In genomic region chr5:133205204-133205603, GRCh38 we compare ENCODE assay signal across 21 cellular contexts.
A peak's percentile ranks its signal among the peaks of the same experiment; 100 is the strongest.
DNase-seq lines count a peak whose midpoint lies in the region; ATAC-seq and TF ChIP-seq lines count a peak whose summit lies in the region.
"Had no signal": no experiment of that assay in that cellular context is flagged by ENCODE, and none has a peak within 500 bp of the region (broad histone marks: within the 10 kb centered on the region; RNA-seq: fewer than 3 reads in every experiment).

No MANE protein-coding gene starts in this region.

- H2AFZ ChIP-seq in GM23248 = no peak overlapping the region
- no peak overlapping the region for H2AFZ ChIP-seq in smooth muscle cell (ENCODE audit: low read depth)

- H3K9me3 ChIP-seq in GM23248 (ENCODE audit: low read depth) (no peaks in the 10 kb centered on the region), smooth muscle cell (replicated peaks; ENCODE audit: low read depth) (no peaks in the 10 kb centered on the region)
- no peaks in the 10 kb centered on the region for H3K9me3 ChIP-seq in CD8-positive, alpha-beta T cell (ENCODE audit: low read length)
- H3K9me3 ChIP-seq: Peyer's patch, SK-N-SH had no signal

- no peaks in the 10 kb centered on the region for H3K79me2 ChIP-seq in GM23248 (ENCODE audit: insufficient read depth)
- H3K79me2 ChIP-seq in smooth muscle cell (ENCODE audit: low read depth) = no peaks in the 10 kb centered on the region

- H3K4me1 Mint-ChIP-seq in chondrocyte (ENCODE audit: low read depth) = peaks cover 34% of the 10 kb centered on the region
- H3K4me1 Mint-ChIP-seq in CD8-positive, alpha-beta T cell (ENCODE audit: low read depth) = no peaks in the 10 kb centered on the region
- peaks cover 6 to 21% of the 10 kb centered on the region in 2 donors for H3K4me1 Mint-ChIP-seq in stimulated activated naive B cell treated with anti-CD40 and anti-IgM and Interleukin-4, amounts not matched to agents 10 μg/mL and 1 μg/mL and 100 μg/mL, for 72 hours
- H3K4me1 Mint-ChIP-seq: CD8-positive, alpha-beta memory T cell had no signal

- H3K9ac ChIP-seq in GM23248 = no peak overlapping the region
- no peak overlapping the region for H3K9ac ChIP-seq in smooth muscle cell (ENCODE audit: low read depth)
- H3K9ac ChIP-seq: BLaER1 treated with 17β-estradiol and CSF1 and Interleukin-3, amounts not matched to agents 10 nM and 100 nM; SK-N-SH had no signal

- no peak overlapping the region for H3K4me3 Mint-ChIP-seq in chondrocyte (ENCODE audit: unreplicated experiment)
- no peak overlapping the region for H3K4me3 Mint-ChIP-seq in CD8-positive, alpha-beta T cell
- no peak overlapping the region for H3K4me3 Mint-ChIP-seq in stimulated activated naive B cell treated with anti-CD40 and anti-IgM and Interleukin-4, amounts not matched to agents 10 μg/mL and 1 μg/mL and 100 μg/mL, for 72 hours
- H3K4me3 Mint-ChIP-seq: CD8-positive, alpha-beta memory T cell; IgD-negative memory B cell had no signal

- no peaks in the 10 kb centered on the region for H3K9me2 ChIP-seq in GM23248 (ENCODE audit: insufficient read depth)
- H3K9me2 ChIP-seq: SK-N-SH had no signal

- peak overlapping the region; percentile 84 for H3K27ac Mint-ChIP-seq in chondrocyte (ENCODE audit: unreplicated experiment)
- no peak overlapping the region for H3K27ac Mint-ChIP-seq in CD8-positive, alpha-beta T cell
- no peak overlapping the region for H3K27ac Mint-ChIP-seq in stimulated activated naive B cell treated with anti-CD40 and anti-IgM and Interleukin-4, amounts not matched to agents 10 μg/mL and 1 μg/mL and 100 μg/mL, for 72 hours
- H3K27ac Mint-ChIP-seq: CD8-positive, alpha-beta memory T cell; IgD-negative memory B cell had no signal

- no peaks in the 10 kb centered on the region for H3K9me3 Mint-ChIP-seq in chondrocyte (ENCODE audit: low read depth)
- H3K9me3 Mint-ChIP-seq in CD8-positive, alpha-beta T cell = no peaks in the 10 kb centered on the region
- H3K9me3 Mint-ChIP-seq in stimulated activated naive B cell treated with anti-CD40 and anti-IgM and Interleukin-4, amounts not matched to agents 10 μg/mL and 1 μg/mL and 100 μg/mL, for 72 hours = peaks cover 0 to 9% of the 10 kb centered on the region in 2 donors
- H3K9me3 Mint-ChIP-seq: CD8-positive, alpha-beta memory T cell had no signal

- no peaks in the 10 kb centered on the region for H3K36me3 Mint-ChIP-seq in chondrocyte (ENCODE audit: low read depth)
- no peaks in the 10 kb centered on the region for H3K36me3 Mint-ChIP-seq in CD8-positive, alpha-beta T cell
- H3K36me3 Mint-ChIP-seq in stimulated activated naive B cell treated with anti-CD40 and anti-IgM and Interleukin-4, amounts not matched to agents 10 μg/mL and 1 μg/mL and 100 μg/mL, for 72 hours = peaks cover 5 to 9% of the 10 kb centered on the region in 2 donors
- H3K36me3 Mint-ChIP-seq: CD8-positive, alpha-beta memory T cell; IgD-negative memory B cell had no signal

- H3K4me1 ChIP-seq in GM23248 (ENCODE audit: insufficient read depth) = peaks cover 20% of the 10 kb centered on the region
- no peaks in the 10 kb centered on the region for H3K4me1 ChIP-seq in smooth muscle cell (ENCODE audit: low read depth)
- H3K4me1 ChIP-seq in CD8-positive, alpha-beta T cell (ENCODE audit: insufficient read depth, low read length) = no peaks in the 10 kb centered on the region
- H3K4me1 ChIP-seq: Peyer's patch had no signal

- peak overlapping the region; percentile 30 for H3K4me3 ChIP-seq in GM23248
- no peak overlapping the region for H3K4me3 ChIP-seq in fibroblast of villous mesenchyme (ENCODE audit: low read depth, low read length)
- no peak overlapping the region for H3K4me3 ChIP-seq in smooth muscle cell
- no peak overlapping the region for H3K4me3 ChIP-seq in CD8-positive, alpha-beta T cell (ENCODE audit: low read depth, low read length)
- H3K4me3 ChIP-seq: BLaER1 treated with 17β-estradiol and CSF1 and Interleukin-3, amounts not matched to agents 10 nM and 100 nM; Peyer's patch had no signal

- H3K27me3 ChIP-seq in GM23248 (replicated peaks; ENCODE audit: insufficient read depth) (peaks cover 7% of the 10 kb centered on the region; the same call in 1 of the 2 replicates), smooth muscle cell (ENCODE audit: low read depth) (peaks cover 19% of the 10 kb centered on the region)
- no peaks in the 10 kb centered on the region for H3K27me3 ChIP-seq in CD8-positive, alpha-beta T cell (ENCODE audit: insufficient read depth, low read length)
- H3K27me3 ChIP-seq: BLaER1 treated with 17β-estradiol and CSF1 and Interleukin-3, amounts not matched to agents 10 nM and 100 nM; Peyer's patch had no signal

- H3F3A ChIP-seq in GM23248 (ENCODE audit: insufficient read depth) (peaks cover 19% of the 10 kb centered on the region; the same call in 1 of the 2 replicates), smooth muscle cell (ENCODE audit: low read depth) (no peaks in the 10 kb centered on the region)

- TF ChIP-seq CTCF in chondrocyte (IDR thresholded peaks at IDR 0.05) (no peak), fibroblast of villous mesenchyme (IDR thresholded peaks at IDR 0.05; ENCODE audit: insufficient read depth, low read depth, low read length) (no peak), smooth muscle cell (IDR thresholded peaks at IDR 0.05; ENCODE audit: borderline replicate concordance, insufficient read depth, poor library complexity, severe bottlenecking) (no peak)
- no peak for TF ChIP-seq CTCF in CD8-positive, alpha-beta T cell (IDR thresholded peaks at IDR 0.05)

- 0 out of 2 replicates have a peak overlapping the region, but pooled peaks have one; percentile 15 for H3K27ac ChIP-seq in GM23248
- no peak overlapping the region for H3K27ac ChIP-seq in smooth muscle cell (ENCODE audit: low read depth)
- no peak overlapping the region for H3K27ac ChIP-seq in CD8-positive, alpha-beta T cell (ENCODE audit: low read depth, low read length)
- H3K27ac ChIP-seq: Peyer's patch had no signal

- DNase-seq in GM23248 = peak; percentile 17
- DNase-seq in chondrocyte (ENCODE audit: low spot score) = no peak
- peak; percentile 48 for DNase-seq in fibroblast of villous mesenchyme (ENCODE audit: low read depth)
- no peak for DNase-seq in smooth muscle cell (lab: John Stamatoyannopoulos, UW; ENCODE audit: unreplicated experiment)
- no peak for DNase-seq in NCI-H2227 (lab: John Stamatoyannopoulos, UW; ENCODE audit: unreplicated experiment)
- no peak for DNase-seq in CD8-positive, alpha-beta T cell
- DNase-seq in 8988T = no peak
- DNase-seq in stimulated activated naive B cell treated with anti-CD40 and anti-IgM and Interleukin-4, amounts not matched to agents 10 μg/mL and 1 μg/mL and 100 μg/mL, for 72 hours = no peak
- DNase-seq: CD8-positive, alpha-beta memory T cell; DMS53; H7; Karpas-422; NCI-H1417 treated with DMSO at 0.1 percent for 48 hours; NCI-H2029; NCI-H748 treated with DMSO at 0.1 percent for 48 hours; NK-92 treated with Interleukin-12 subunit alpha and Interleukin-12 subunit beta, amount 100 ng/mL, for 24 hours; Peyer's patch; SK-N-SH had no signal

- ATAC-seq in CD8-positive, alpha-beta T cell = no peak
- ATAC-seq in stimulated activated naive B cell treated with anti-CD40 and anti-IgM and Interleukin-4, amounts not matched to agents 10 μg/mL and 1 μg/mL and 100 μg/mL, for 72 hours (replicated peaks) = no peak
- ATAC-seq: Right ventricle myocardium inferior had no signal

- CTCF ChIA-PET in CD8-positive, alpha-beta T cell (lab: Charles Lee) = no interaction called here

- H3K27me3 Mint-ChIP-seq in chondrocyte (ENCODE audit: low read depth) = peaks cover under 1% of the 10 kb centered on the region
- H3K27me3 Mint-ChIP-seq in CD8-positive, alpha-beta T cell (ENCODE audit: low read depth) = no peaks in the 10 kb centered on the region
- H3K27me3 Mint-ChIP-seq in stimulated activated naive B cell treated with anti-CD40 and anti-IgM and Interleukin-4, amounts not matched to agents 10 μg/mL and 1 μg/mL and 100 μg/mL, for 72 hours = peaks cover 11 to 12% of the 10 kb centered on the region in 2 donors

- H3K4me2 ChIP-seq in GM23248 (ENCODE audit: unreplicated experiment) (peak overlapping the region; percentile 66), smooth muscle cell (peak overlapping the region; percentile 20)
- H3K4me2 ChIP-seq: SK-N-SH had no signal

- 1 to 2% methylated on average over 4 of the region's 4 CpGs for WGBS in GM23248 (ENCODE audit: low coverage in 1 of 2, low lambda C conversion rate in 2 of 2, missing lambda C conversion rate in 2 of 2), 2 experiments
- whole genome bisulfite sequencing in smooth muscle cell (ENCODE audit: low lambda C conversion rate) = 46% methylated on average over 4 of the region's 4 CpGs

- H4K20me1 ChIP-seq in GM23248 (ENCODE audit: insufficient read depth) (no peaks in the 10 kb centered on the region), smooth muscle cell (ENCODE audit: low read depth) (no peaks in the 10 kb centered on the region)
- H4K20me1 ChIP-seq: BLaER1 treated with 17β-estradiol and CSF1 and Interleukin-3, amounts not matched to agents 10 nM and 100 nM had no signal

- intact Hi-C loops in CD8-positive, alpha-beta T cell (cut with DNase I, micrococcal nuclease) = no loop called here

- H3K36me3 ChIP-seq in GM23248 (ENCODE audit: low read depth) (no peaks in the 10 kb centered on the region), smooth muscle cell (ENCODE audit: low read depth) (no peaks in the 10 kb centered on the region)
- no peaks in the 10 kb centered on the region for H3K36me3 ChIP-seq in CD8-positive, alpha-beta T cell (ENCODE audit: insufficient read depth, low read length)
- H3K36me3 ChIP-seq: BLaER1 treated with 17β-estradiol and CSF1 and Interleukin-3, amounts not matched to agents 10 nM and 100 nM; Peyer's patch had no signal

- in situ Hi-C loops in GM23248 (cut with MboI) = no loop called here

- POLR2A ChIA-PET in CD8-positive, alpha-beta T cell (lab: Charles Lee) = no interaction called here

Comparison
In these comparisons a context has a peak if more than half of its experiments do, and no peak if none do; other contexts are left out.
1. DNase-seq: peak in GM23248 (single experiment) and fibroblast of villous mesenchyme (single experiment); none in chondrocyte (single experiment), smooth muscle cell (single experiment), NCI-H2227 (single experiment), CD8-positive, alpha-beta T cell (0 of 7), 8988T (single experiment) and stimulated activated naive B cell treated with anti-CD40 and anti-IgM and Interleukin-4, amounts not matched to agents 10 μg/mL and 1 μg/mL and 100 μg/mL, for 72 hours (single experiment).